17 cellular contexts compared by ENCODE assay signal in the genomic region with DNA sequence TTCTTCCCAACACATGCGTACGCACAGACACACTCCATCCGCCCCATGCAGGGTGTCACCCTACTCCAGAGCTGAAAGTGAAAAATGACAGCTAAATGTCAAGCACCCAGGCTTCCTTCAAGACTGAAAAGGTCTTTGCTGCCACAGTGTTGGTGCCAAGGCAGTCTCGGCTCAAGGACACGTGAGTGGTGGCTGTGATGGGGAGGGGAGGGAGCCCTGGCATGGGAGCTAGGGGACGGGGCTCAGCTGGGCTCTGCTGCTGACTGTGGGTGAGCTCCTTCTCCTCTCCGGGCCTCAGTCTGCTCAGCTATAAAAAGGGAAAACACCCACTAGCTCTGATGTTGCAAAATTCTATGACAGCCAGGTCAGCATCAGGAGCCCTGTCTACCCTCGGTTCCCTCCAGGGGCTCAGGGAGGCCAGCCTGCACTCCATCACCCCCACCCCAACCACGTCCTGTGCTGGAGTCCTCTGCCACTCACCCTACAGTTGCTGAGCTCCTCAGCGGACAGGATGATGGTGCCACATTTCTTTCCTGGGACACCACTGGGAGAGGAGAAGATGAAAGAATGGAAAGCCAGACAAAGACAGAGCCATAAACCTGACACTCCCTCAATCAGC. TPM values are rescaled to one million over a fixed set of nuclear protein-coding genes. Genes with fewer than 3 reads are reported as not detected.
DNase-seq lines count a peak whose midpoint lies in the region; ATAC-seq, FAIRE-seq and TF ChIP-seq lines count a peak whose summit lies in the region.
"Had no signal": no experiment of that assay in that cellular context is flagged by ENCODE, and none has a peak within 500 bp of the region (broad histone marks: within the 10 kb centered on the region; RNA-seq: fewer than 3 reads in every experiment).

No MANE protein-coding gene starts in this region.

- H3K36me3 Mint-ChIP-seq in brain, result peaks cover 8% of the 10 kb centered on the region
- no peaks in the 10 kb centered on the region for H3K36me3 Mint-ChIP-seq in nephron (ENCODE audit: low read depth)
- H3K36me3 Mint-ChIP-seq: CD4-positive, alpha-beta memory T cell had no signal

- DNase-seq in DND-41 (no peak), GM12891 (ENCODE audit: insufficient read length, low spot score) (no peak), GDM1 (lab: John Stamatoyannopoulos, UW) (no peak), NCI-H128 (lab: John Stamatoyannopoulos, UW; ENCODE audit: unreplicated experiment) (no peak), NCI-H69 (lab: John Stamatoyannopoulos, UW) (no peak)
- DNase-seq in NK-92 treated with Interleukin-12 subunit alpha and Interleukin-12 subunit beta, amount 100 ng/mL, for 24 hours (lab: John Stamatoyannopoulos, UW), result no peak
- DNase-seq: BE2C; CD4-positive, alpha-beta memory T cell; DMS153; DMS79 treated with DMSO at 0.1 percent for 48 hours; GF-D8 had no signal

- H3K27me3 ChIP-seq in DND-41 (ENCODE audit: insufficient read depth, low read length, poor library complexity), result no peaks in the 10 kb centered on the region
- H3K27me3 ChIP-seq: BE2C had no signal

- TF ChIP-seq CTCF in DND-41 (IDR thresholded peaks at IDR 0.05; ENCODE audit: borderline replicate concordance, extremely low read depth, low read length, poor library complexity, severe bottlenecking), result no peak
- TF ChIP-seq CTCF in brain (conservative IDR thresholded peaks at IDR 0.05), result no peak
- TF ChIP-seq CTCF in nephron (IDR thresholded peaks at IDR 0.05; ENCODE audit: unreplicated experiment in 3 of 3), result no peak

- no peak overlapping the region for H3K4me3 ChIP-seq in DND-41 (ENCODE audit: low read depth in 1 of 2, low read length in 2 of 2)
- H3K4me3 ChIP-seq: A549 had no signal

- no peaks in the 10 kb centered on the region for H3K9me3 ChIP-seq in DND-41 (ENCODE audit: insufficient read depth, low read length, severe bottlenecking)
- H3K9me3 ChIP-seq: A549, BE2C had no signal

- H3K9me3 Mint-ChIP-seq in brain (peaks cover 2 to 9% (median 5%) of the 10 kb centered on the region in 5 experiments), nephron (peaks cover 4% of the 10 kb centered on the region)
- H3K9me3 Mint-ChIP-seq: CD4-positive, alpha-beta memory T cell had no signal

- peak; percentile 20 for FAIRE-seq in GM12891 (lab: Jason Lieb, UNC)
- FAIRE-seq: A549, H54 had no signal

- H2AFZ ChIP-seq in DND-41 (ENCODE audit: low read depth, low read length), result no peak overlapping the region

- H3K36me3 ChIP-seq in DND-41 (ENCODE audit: insufficient read depth, low read length), result no peaks in the 10 kb centered on the region
- H3K36me3 ChIP-seq: BE2C had no signal

- no peaks in the 10 kb centered on the region for H4K20me1 ChIP-seq in DND-41 (ENCODE audit: insufficient read depth, low read length)

- H3K4me3 Mint-ChIP-seq in brain (no peak overlapping the region), nephron (no peak overlapping the region)
- H3K4me3 Mint-ChIP-seq: CD4-positive, alpha-beta memory T cell had no signal

- H3K9ac ChIP-seq in DND-41 (ENCODE audit: low read depth, low read length), result no peak overlapping the region

- H3K27ac Mint-ChIP-seq in brain (peak overlapping the region in 4 of 5 experiments; percentile 15 to 86 (median 40)), nephron (peak overlapping the region in 2 of 3 experiments; percentile 83 to 85)
- H3K27ac Mint-ChIP-seq: CD4-positive, alpha-beta memory T cell had no signal

- H3K4me1 Mint-ChIP-seq in brain (peaks cover 72% of the 10 kb centered on the region), nephron (peaks cover 32% of the 10 kb centered on the region)

- H3K4me2 ChIP-seq in DND-41 (ENCODE audit: insufficient read depth, low read length), result no peak overlapping the region
- H3K4me2 ChIP-seq: A549 had no signal

- no peaks in the 10 kb centered on the region for H3K79me2 ChIP-seq in DND-41 (ENCODE audit: insufficient read depth, low read length)

- H3K4me1 ChIP-seq in DND-41 (ENCODE audit: insufficient read depth, low read length), result peaks cover 3% of the 10 kb centered on the region; the same call in 1 of the 2 replicates
- H3K4me1 ChIP-seq: A549, BE2C had no signal

- H3K27me3 Mint-ChIP-seq in brain (no peaks in the 10 kb centered on the region), nephron (ENCODE audit: low read depth) (peaks cover 10% of the 10 kb centered on the region)

- peak; percentile 60 for ATAC-seq in DND-41 (ENCODE audit: insufficient read depth, low read depth)
- ATAC-seq: A549 had no signal

- no peak for TF ChIP-seq POLR2A in GM12891 (IDR thresholded peaks at IDR 0.05; ENCODE audit: low read depth, low read length)

- no peak overlapping the region for H3K27ac ChIP-seq in DND-41 (ENCODE audit: low read length)
- H3K27ac ChIP-seq: A549, C4-2B, HL-60 had no signal

TF ChIP-seq in GM12891, 5 proteins besides CTCF, POLR2A, EP300 and RAD21:
- TF ChIP-seq POLR2AphosphoS5 (IDR thresholded peaks at IDR 0.05; ENCODE audit: low read depth, low read length) (no peak), TAF1 (IDR thresholded peaks at IDR 0.05; ENCODE audit: low read depth, low read length) (no peak), PAX5 (IDR thresholded peaks at IDR 0.05; ENCODE audit: insufficient read depth, low read length, severe bottlenecking) (no peak), POU2F2 (IDR thresholded peaks at IDR 0.05; ENCODE audit: low read depth, low read length) (no peak), SPI1 (IDR thresholded peaks at IDR 0.05; ENCODE audit: low read depth, low read length) (no peak)

RNA-seq across cellular contexts. Expression of a gene that starts 47.6 kb away (rescaled TPM):
- polyA plus RNA-seq in GM12891 (2012; ENCODE audit: low read depth, missing spikeins), result 12.4 TPM
- polyA plus RNA-seq in brain (ENCODE audit: insufficient read depth, low read depth, low replicate concordance), result 22.9 TPM
